In the genomic region with DNA sequence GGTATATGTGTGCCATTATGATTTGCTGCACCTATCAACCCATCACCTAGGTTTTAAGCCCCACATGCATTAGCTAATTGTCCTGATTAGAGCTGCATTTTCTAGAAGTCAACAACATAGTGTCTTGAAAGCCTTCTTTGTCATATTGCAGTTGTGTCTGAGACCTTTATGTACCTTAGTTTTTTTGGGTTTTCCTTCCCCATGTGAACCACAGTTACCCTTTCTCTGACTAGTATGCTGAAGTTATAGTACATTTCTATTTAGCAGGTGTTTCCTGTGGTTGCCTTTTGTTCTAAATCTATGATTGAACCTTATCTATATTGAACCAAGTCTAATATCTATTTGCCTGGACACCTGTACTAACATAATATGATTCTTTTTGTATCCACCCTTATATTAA, we compare ENCODE assay signal across 34 cellular contexts.
"Had no signal": no experiment of that assay in that cellular context is flagged by ENCODE, and none has a peak within 500 bp of the region (broad histone marks: within the 10 kb centered on the region; RNA-seq: fewer than 3 reads in every experiment).

No MANE protein-coding gene starts in this region.

- H3K27ac ChIP-seq: PC-9, RWPE1, VCaP had no signal

- H3K4me2 ChIP-seq: PC-9 had no signal

- H3K27me3 Mint-ChIP-seq: activated B cell treated with CpG ODN at 0.5 μM for 24 hours; activated CD4-positive, alpha-beta memory T cell treated with anti-CD3 and anti-CD28 coated beads for 36 hours; activated naive CD4-positive, alpha-beta T cell treated with anti-CD3 and anti-CD28 coated beads, Interleukin-2, amount 10 ng/mL, durations not matched to agents 7 days and 5 days; activated naive CD8-positive, alpha-beta T cell; activated naive CD8-positive, alpha-beta T cell treated with anti-CD3 and anti-CD28 coated beads, Interleukin-2, amount 50 U/mL, for 24 hours; brain had no signal

- H3K4me3 Mint-ChIP-seq: activated B cell treated with CpG ODN at 0.5 μM for 24 hours; activated CD4-positive, alpha-beta memory T cell treated with anti-CD3 and anti-CD28 coated beads for 36 hours; activated naive CD4-positive, alpha-beta T cell treated with anti-CD3 and anti-CD28 coated beads, Interleukin-2, amount 10 ng/mL, durations not matched to agents 7 days and 5 days; activated naive CD8-positive, alpha-beta T cell; activated naive CD8-positive, alpha-beta T cell treated with anti-CD3 and anti-CD28 coated beads, Interleukin-2, amount 50 U/mL, for 24 hours; activated T-cell treated with anti-CD3 and anti-CD28 coated beads, Interleukin-2, amount 50 U/mL, for 4 hours; activated T-helper 1 cell treated with anti-CD3 and anti-CD28 coated beads, Interleukin-12 subunit alpha, Interleukin-12 subunit beta, Interleukin-2, Interleukin-4 antibody, amounts not matched to agents 30 ng/mL and 10 ng/mL and 1 ng/mL, durations not matched to agents 14 hours and 24 hours and 36 hours; brain had no signal

- H3K27ac Mint-ChIP-seq: activated B cell treated with CpG ODN at 0.5 μM for 24 hours; activated CD4-positive, alpha-beta memory T cell treated with anti-CD3 and anti-CD28 coated beads for 36 hours; activated naive CD4-positive, alpha-beta T cell treated with anti-CD3 and anti-CD28 coated beads, Interleukin-2, amount 10 ng/mL, durations not matched to agents 7 days and 5 days; activated naive CD8-positive, alpha-beta T cell; activated naive CD8-positive, alpha-beta T cell treated with anti-CD3 and anti-CD28 coated beads, Interleukin-2, amount 50 U/mL, for 24 hours; activated T-helper 1 cell treated with anti-CD3 and anti-CD28 coated beads, Interleukin-12 subunit alpha, Interleukin-12 subunit beta, Interleukin-2, Interleukin-4 antibody, amounts not matched to agents 30 ng/mL and 10 ng/mL and 1 ng/mL, durations not matched to agents 14 hours and 24 hours and 36 hours; brain had no signal

- H3K36me3 Mint-ChIP-seq: activated CD4-positive, alpha-beta memory T cell treated with anti-CD3 and anti-CD28 coated beads for 36 hours; activated naive CD4-positive, alpha-beta T cell treated with anti-CD3 and anti-CD28 coated beads, Interleukin-2, amount 10 ng/mL, durations not matched to agents 7 days and 5 days; activated naive CD8-positive, alpha-beta T cell; brain had no signal

- DNase-seq: activated B cell treated with CpG ODN at 0.5 μM for 24 hours; activated CD4-positive, alpha-beta memory T cell treated with anti-CD3 and anti-CD28 coated beads for 36 hours; activated CD4-positive, alpha-beta T cell treated with anti-CD3 and anti-CD28 coated beads for 4 hours; activated CD4-positive, alpha-beta T cell treated with anti-CD3 and anti-CD28 coated beads, Interleukin-2, amount 50 U/mL, for 1 hour; activated CD4-positive, CD25-positive, alpha-beta regulatory T cell treated with anti-CD3 and anti-CD28 coated beads, Interleukin-2, amount 50 U/mL, for 72 hours; activated CD8-positive, alpha-beta memory T cell treated with anti-CD3 and anti-CD28 coated beads, Interleukin-2, amount 50 U/mL, for 4 hours; activated effector memory CD4-positive, alpha-beta T cell treated with Interleukin-2 at 50 U/mL for 16 hours; activated naive CD4-positive, alpha-beta T cell treated with anti-CD3 and anti-CD28 coated beads, Interleukin-2, amount 10 ng/mL, durations not matched to agents 7 days and 5 days; activated naive CD8-positive, alpha-beta T cell treated with anti-CD3 and anti-CD28 coated beads, Interleukin-2, amount 50 U/mL, for 24 hours; activated T-cell treated with anti-CD3 and anti-CD28 coated beads for 4 hours; activated T-cell treated with anti-CD3 and anti-CD28 coated beads, Interleukin-2, amount 50 U/mL, for 4 hours; anterior cingulate cortex; caudate nucleus; cerebellar nuclear complex; KG1; NCI-H1092 treated with DMSO at 0.1 percent for 48 hours; NCI-H1417; NCI-H1694; NCI-H1930; NCI-H2081 treated with DMSO at 0.1 percent for 48 hours; NCI-H345; NCI-H524 treated with DMSO at 0.1 percent for 48 hours; NK-92 treated with Interleukin-12 subunit alpha and Interleukin-12 subunit beta, amount 100 ng/mL, for 24 hours; PC-9; SW 1271; T-helper 1 cell; T-helper 2 cell; T-helper 9 cell had no signal

- H3K4me3 ChIP-seq: PC-9 had no signal

- H3K9me3 Mint-ChIP-seq: activated B cell treated with CpG ODN at 0.5 μM for 24 hours; activated CD4-positive, alpha-beta memory T cell treated with anti-CD3 and anti-CD28 coated beads for 36 hours; activated naive CD8-positive, alpha-beta T cell treated with anti-CD3 and anti-CD28 coated beads, Interleukin-2, amount 50 U/mL, for 24 hours; activated T-cell treated with anti-CD3 and anti-CD28 coated beads, Interleukin-2, amount 50 U/mL, for 4 hours; activated T-helper 1 cell treated with anti-CD3 and anti-CD28 coated beads, Interleukin-12 subunit alpha, Interleukin-12 subunit beta, Interleukin-2, Interleukin-4 antibody, amounts not matched to agents 30 ng/mL and 10 ng/mL and 1 ng/mL, durations not matched to agents 14 hours and 24 hours and 36 hours had no signal

- H2AFZ ChIP-seq: PC-9 had no signal

- ATAC-seq: activated naive CD8-positive, alpha-beta T cell treated with anti-CD3 and anti-CD28 coated beads, Interleukin-2, amount 50 U/mL, for 24 hours; activated T-cell treated with anti-CD3 and anti-CD28 coated beads, Interleukin-2, amount 50 U/mL, for 4 hours; Right ventricle myocardium inferior had no signal
